ENCODE assay signal across 25 cellular contexts in the genomic region with DNA sequence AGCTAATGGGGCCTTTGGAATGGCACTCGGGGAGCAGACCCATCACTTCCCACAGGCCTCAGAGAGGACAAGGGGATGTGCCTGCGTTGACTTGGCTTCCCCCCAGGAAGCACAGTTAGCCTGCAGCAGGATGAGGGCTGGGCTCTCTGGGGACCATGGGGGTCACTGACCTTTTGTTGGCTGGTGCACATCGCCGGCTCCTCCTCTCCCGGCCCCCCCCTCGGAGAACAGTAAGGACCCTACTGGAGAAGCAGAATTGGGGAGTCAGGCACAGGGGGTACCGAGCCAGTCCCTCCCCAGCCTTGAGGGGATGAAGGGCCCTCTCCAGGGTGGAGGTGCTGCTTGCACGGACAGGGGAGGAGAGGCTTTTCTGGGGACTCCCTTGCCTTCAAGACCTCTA. TPM values are rescaled to one million over a fixed set of nuclear protein-coding genes. Genes with fewer than 3 reads are reported as not detected.
"Had no signal": no experiment of that assay in that cellular context is flagged by ENCODE, and none has a peak within 500 bp of the region (broad histone marks: within the 10 kb centered on the region; RNA-seq: fewer than 3 reads in every experiment).

No MANE protein-coding gene starts in this region.

- ATAC-seq: esophagus mucosa; heart right ventricle; left lung; stimulated activated naive CD8-positive, alpha-beta T cell treated with anti-CD3 and anti-CD28 coated beads, Interleukin-15, Interleukin-2, amounts not matched to agents 100 U/mL and 50 U/mL, for 24 hours had no signal

- H3K9me3 Mint-ChIP-seq: naive B cell, nephron had no signal

- H3K36me3 Mint-ChIP-seq: naive B cell had no signal

- DNase-seq: caudate nucleus; effector CD8-positive, alpha-beta T cell; hypothalamus; left lung; mesenchymal stem cell; naive B cell; sigmoid colon; stimulated activated CD4-positive, alpha-beta T cell treated with anti-CD3 and anti-CD28 coated beads, Interleukin-12 subunit alpha, Interleukin-12 subunit beta, amount 100 ng/mL, for 4 hours; stimulated activated naive CD8-positive, alpha-beta T cell treated with anti-CD3 and anti-CD28 coated beads, Interleukin-15, Interleukin-2, amounts not matched to agents 100 U/mL and 50 U/mL, for 24 hours; transverse colon had no signal

- FAIRE-seq: endometrium, frontal cortex, islet of Langerhans had no signal

- H3K4me3 ChIP-seq: coronary artery, heart right ventricle, left lung, lung, sigmoid colon, skin epidermis, thoracic aorta, transverse colon had no signal

- H3K27ac ChIP-seq: coronary artery, heart right ventricle, left lung, neutrophil, sigmoid colon, skin epidermis, thoracic aorta, transverse colon had no signal

- H3K9me3 ChIP-seq: heart right ventricle, left lung, neutrophil, sigmoid colon, thoracic aorta, transverse colon had no signal

- H3K36me3 ChIP-seq: heart right ventricle, left lung, neutrophil, sigmoid colon, thoracic aorta, transverse colon had no signal

RNA-seq across cellular contexts. Expression of a gene that starts 32.8 kb away (rescaled TPM):
- total RNA-seq: dermis microvascular lymphatic vessel endothelial cell, glomerular endothelial cell, pulmonary artery endothelial cell had no signal

RNA-seq across cellular contexts. Expression of a gene that starts 53.7 kb away (rescaled TPM):
- total RNA-seq: osteoblast had no signal
